10 cellular contexts compared by ENCODE assay signal in the genomic region with DNA sequence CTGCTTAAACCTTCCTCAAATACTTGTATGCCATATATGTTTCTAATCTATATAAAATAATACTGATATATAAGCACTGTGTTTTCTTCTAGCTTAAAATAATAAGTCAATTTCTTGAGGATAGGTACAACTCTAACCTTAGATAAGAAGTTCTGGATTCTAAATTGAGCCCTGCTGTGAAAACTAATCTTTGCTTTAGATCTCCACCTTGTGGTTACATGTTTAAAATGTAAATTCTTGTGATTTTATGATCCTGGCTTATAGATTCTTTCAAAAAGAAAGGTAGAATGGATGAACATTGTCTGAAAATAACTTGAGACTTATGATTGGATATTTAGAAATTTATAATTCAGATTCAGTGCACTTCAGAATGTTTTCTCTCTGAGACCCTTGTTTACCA. TPM values are rescaled to one million over a fixed set of nuclear protein-coding genes. Genes with fewer than 3 reads are reported as not detected.
DNase-seq lines count a peak whose midpoint lies in the region; ATAC-seq, FAIRE-seq and TF ChIP-seq lines count a peak whose summit lies in the region.
"Had no signal": no experiment of that assay in that cellular context is flagged by ENCODE, and none has a peak within 500 bp of the region (broad histone marks: within the 10 kb centered on the region; RNA-seq: fewer than 3 reads in every experiment).

No MANE protein-coding gene starts in this region.

- no peak for TF ChIP-seq POLR2A in HepG2 (IDR thresholded peaks at IDR 0.05; ENCODE audit: insufficient read depth in 1 of 2, low read depth in 2 of 2, low read length in 2 of 2)

- peak; percentile 34 for FAIRE-seq in HepG2 (lab: Jason Lieb, UNC)
- FAIRE-seq: colon had no signal

- no peak overlapping the region for H3K27ac Mint-ChIP-seq in Calu3 (ENCODE audit: unreplicated experiment)
- H3K27ac Mint-ChIP-seq in activated naive CD8-positive, alpha-beta T cell treated with anti-CD3 and anti-CD28 coated beads for 36 hours, result no peak overlapping the region

- no peak overlapping the region for H3K4me3 Mint-ChIP-seq in Calu3 (ENCODE audit: low read depth, unreplicated experiment)
- no peak overlapping the region for H3K4me3 Mint-ChIP-seq in activated naive CD8-positive, alpha-beta T cell treated with anti-CD3 and anti-CD28 coated beads for 36 hours

- H3K4me1 ChIP-seq in HepG2 (ENCODE audit: insufficient read depth, low read length), result peaks cover 16% of the 10 kb centered on the region

- H4K20me1 ChIP-seq in SU-DHL-6 (ENCODE audit: low read depth, low read length) (no peaks in the 10 kb centered on the region), HepG2 (ENCODE audit: insufficient read depth, low read length) (no peaks in the 10 kb centered on the region)

- TF ChIP-seq EP300 in HepG2 (IDR thresholded peaks at IDR 0.05; ENCODE audit: low read depth in 2 of 2, low read length in 2 of 2) (no peak), HepG2 (CRISPR knock-in tag; IDR thresholded peaks at IDR 0.05; ENCODE audit: borderline replicate concordance) (no peak)

- H3K4me2 ChIP-seq in SU-DHL-6 (ENCODE audit: low read depth, low read length, poor library complexity, severe bottlenecking) (no peak overlapping the region), HepG2 (ENCODE audit: low read depth, low read length) (no peak overlapping the region)

- no peaks in the 10 kb centered on the region for H3K9me3 Mint-ChIP-seq in Calu3 (ENCODE audit: low read depth, unreplicated experiment)
- peaks cover 5% of the 10 kb centered on the region for H3K9me3 Mint-ChIP-seq in activated naive CD8-positive, alpha-beta T cell treated with anti-CD3 and anti-CD28 coated beads for 36 hours

- H3K27me3 ChIP-seq in SU-DHL-6 (ENCODE audit: low read length), result no peaks in the 10 kb centered on the region
- no peaks in the 10 kb centered on the region for H3K27me3 ChIP-seq in HepG2 (ENCODE audit: control insufficient read depth in 1 of 2, insufficient read depth in 2 of 2, low read length in 2 of 2)

- H3K9me3 ChIP-seq in SU-DHL-6 (ENCODE audit: insufficient read depth, low read length) (no peaks in the 10 kb centered on the region), HepG2 (ENCODE audit: low read length) (no peaks in the 10 kb centered on the region)

- POLR2A ChIA-PET in HepG2 (lab: Yijun Ruan, JAX), result no interaction called here

- CTCF ChIA-PET in Calu3 (lab: Charles Lee), result no interaction called here
- CTCF ChIA-PET in HepG2 (lab: Yijun Ruan, JAX; ENCODE audit: low intra/inter-chr PET ratio, low total read pairs), result no interaction called here

- BruUV-seq in Calu3 (replicated peaks; lab: Mats Ljungman, UMichigan) (no TSS peak), HepG2 (replicated peaks; lab: Mats Ljungman, UMichigan) (no TSS peak)

- H3K36me3 ChIP-seq in SU-DHL-6 (ENCODE audit: low read length) (no peaks in the 10 kb centered on the region), HepG2 (replicated peaks in 1 of 2; ENCODE audit: control insufficient read depth in 1 of 2, insufficient read depth in 2 of 2, low read length in 2 of 2) (no peaks in the 10 kb centered on the region)

- TF ChIP-seq RAD21 in HepG2 (CRISPR knock-in tag; IDR thresholded peaks at IDR 0.05), result no peak

- H3K79me2 ChIP-seq in SU-DHL-6 (ENCODE audit: insufficient read depth, low read length), result no peaks in the 10 kb centered on the region
- no peaks in the 10 kb centered on the region for H3K79me2 ChIP-seq in HepG2 (ENCODE audit: insufficient read depth, low read length)

- peak; percentile 24 for TF ChIP-seq CTCF in Calu3 (IDR thresholded peaks at IDR 0.05; ENCODE audit: unreplicated experiment)
- peak; percentile 21 for TF ChIP-seq CTCF in SU-DHL-6 (IDR thresholded peaks at IDR 0.05; ENCODE audit: insufficient read depth, low read length, poor library complexity, severe bottlenecking)
- 0 out of 2 replicates have a peak, but pooled peaks have one; percentile 21 for TF ChIP-seq CTCF in HepG2 (CRISPR knock-in tag; IDR thresholded peaks at IDR 0.05)

- H3K36me3 Mint-ChIP-seq in Calu3 (ENCODE audit: insufficient read depth, unreplicated experiment), result no peaks in the 10 kb centered on the region
- peaks cover 10% of the 10 kb centered on the region for H3K36me3 Mint-ChIP-seq in activated naive CD8-positive, alpha-beta T cell treated with anti-CD3 and anti-CD28 coated beads for 36 hours

- intact Hi-C loops in Calu3 (cut with micrococcal nuclease; ENCODE audit: unreplicated experiment), result loop anchor here (5.0 kb wide), 2 partner anchors 453 to 888 kb away; no protein-coding TSS in a partner anchor
- intact Hi-C loops in HepG2 (cut with micrococcal nuclease; ENCODE audit: unreplicated experiment), result no loop called here

- no peak for DNase-seq in Calu3
- peak; percentile 23 for DNase-seq in KBM-7
- no peak for DNase-seq in HepG2 (ENCODE audit: low spot score)
- no peak for DNase-seq in activated naive CD8-positive, alpha-beta T cell treated with anti-CD3 and anti-CD28 coated beads for 36 hours
- DNase-seq in anterior cingulate cortex (lab: John Stamatoyannopoulos, UW), result no peak
- DNase-seq: MV-4-11 had no signal

- H3K9me2 ChIP-seq in SU-DHL-6 (replicated peaks; ENCODE audit: insufficient read depth, low read length), result no peaks in the 10 kb centered on the region

- H3K4me3 ChIP-seq in SU-DHL-6 (ENCODE audit: insufficient read depth, low read length, poor library complexity, severe bottlenecking) (no peak overlapping the region), HepG2 (replicated peaks in 1 of 3; ENCODE audit: insufficient read depth in 1 of 3, low read depth in 2 of 3, low read length in 3 of 3) (no peak overlapping the region)

- H3K9ac ChIP-seq in SU-DHL-6 (ENCODE audit: low read length), result no peak overlapping the region
- H3K9ac ChIP-seq in HepG2 (ENCODE audit: insufficient read depth, low read depth, low read length), result no peak overlapping the region

- no peak for ATAC-seq in HepG2
- ATAC-seq in HG03045 (IDR thresholded peaks at IDR 0.05; ENCODE audit: unreplicated experiment), result no peak
- no peak for ATAC-seq in HG02981 (IDR thresholded peaks at IDR 0.05; ENCODE audit: unreplicated experiment)

- H3K27ac ChIP-seq in SU-DHL-6 (ENCODE audit: low read depth, low read length) (no peak overlapping the region), HepG2 (ENCODE audit: extremely low read length, insufficient read depth, low read length) (no peak overlapping the region)

- no peak overlapping the region for H2AFZ ChIP-seq in SU-DHL-6 (ENCODE audit: low read depth, low read length, severe bottlenecking)
- H2AFZ ChIP-seq in HepG2 (ENCODE audit: low read length), result no peak overlapping the region

- H3F3A ChIP-seq in SU-DHL-6 (ENCODE audit: insufficient read depth), result peaks cover 5% of the 10 kb centered on the region

- peaks cover 9% of the 10 kb centered on the region for H3K4me1 Mint-ChIP-seq in Calu3 (ENCODE audit: low read depth, unreplicated experiment)
- peaks cover 14% of the 10 kb centered on the region for H3K4me1 Mint-ChIP-seq in activated naive CD8-positive, alpha-beta T cell treated with anti-CD3 and anti-CD28 coated beads for 36 hours

- in situ Hi-C loops in KBM-7 (cut with MboI; ENCODE audit: low pct_unique_long_range_greater_than_20kb, low sequenced_read_pairs) (no loop called here), HepG2 (cut with HindIII; ENCODE audit: extremely low pct_ligation_motif_present, low pct_unique_long_range_greater_than_20kb) (loop anchor here (25.0 kb wide), 1 partner anchor 883 kb away; no protein-coding TSS in a partner anchor)

- H3K27me3 Mint-ChIP-seq in Calu3 (ENCODE audit: unreplicated experiment), result peaks cover 1% of the 10 kb centered on the region
- H3K27me3 Mint-ChIP-seq in activated naive CD8-positive, alpha-beta T cell treated with anti-CD3 and anti-CD28 coated beads for 36 hours, result no peaks in the 10 kb centered on the region

TF ChIP-seq in HepG2, 621 proteins besides CTCF, POLR2A, EP300 and RAD21:
- TF ChIP-seq ETV5 (CRISPR knock-in tag; IDR thresholded peaks at IDR 0.05; ENCODE audit: borderline replicate concordance) (no peak), GPN1 (CRISPR knock-in tag; IDR thresholded peaks at IDR 0.05; ENCODE audit: borderline replicate concordance) (no peak), ZNF543 (CRISPR knock-in tag; IDR thresholded peaks at IDR 0.05) (no peak), STAG1 (CRISPR knock-in tag; IDR thresholded peaks at IDR 0.05) (peak; percentile 46)
TF ChIP-seq in HepG2: peak in this region for 1.

RNA-seq across cellular contexts. Expression of a gene that starts 38.9 kb away (rescaled TPM):
- total RNA-seq in Calu3 (2022) (0.02 and 0.05 TPM in 2 replicates), HepG2 (2016; rRNA removed; fragmentation: Illumina TruSeq; extraction: Trizol) (not detected in 2 replicates)
- not detected in 2 replicates for total RNA-seq in HepG2 (2016; cell fraction: cytosol; rRNA removed; fragmentation: Illumina TruSeq; extraction: Trizol; ENCODE audit: low read depth)
- total RNA-seq in HepG2 (2016; cell fraction: insoluble cytoplasmic fraction; rRNA removed; fragmentation: Illumina TruSeq; extraction: Trizol), result not detected in 2 replicates
- total RNA-seq in HepG2 (2016; cell fraction: membrane; rRNA removed; fragmentation: Illumina TruSeq; extraction: Trizol), result not detected in 2 replicates
- total RNA-seq in HepG2 (2016; cell fraction: nucleus; rRNA removed; fragmentation: Illumina TruSeq; extraction: Trizol), result 0.03 TPM in 1 of 2 replicates, not detected in the other
- polyA plus RNA-seq in HepG2 (2011; rRNA removed), result 0.03 and 0.10 TPM in 2 replicates
- polyA plus RNA-seq in HepG2 (2011; cell fraction: cytosol; rRNA removed), result under 0.01 TPM in 1 of 2 replicates, not detected in the other
- 0.02 and 0.24 TPM in 2 replicates for polyA plus RNA-seq in HepG2 (2011; cell fraction: nucleus; rRNA removed)
- not detected in 2 replicates for polyA plus RNA-seq in HepG2 (2012)
- not detected in 2 replicates for polyA plus RNA-seq in HepG2 (2016; cell fraction: cytosol; fragmentation: Illumina TruSeq; extraction: Trizol; ENCODE audit: low read depth)
- polyA plus RNA-seq in HepG2 (2016; cell fraction: insoluble cytoplasmic fraction; fragmentation: Illumina TruSeq; extraction: Trizol; ENCODE audit: low read depth), result not detected in 2 replicates
- polyA plus RNA-seq in HepG2 (2016; cell fraction: membrane; fragmentation: Illumina TruSeq; extraction: Trizol; ENCODE audit: low read depth), result not detected in 2 replicates
- not detected in 2 replicates for polyA plus RNA-seq in HepG2 (2016; cell fraction: nucleus; fragmentation: Illumina TruSeq; extraction: Trizol; ENCODE audit: insufficient read depth, low read depth)
- 0.02 and 3.1 TPM in 2 replicates for polyA minus RNA-seq in HepG2 (2011; rRNA and poly(A)+ RNA removed; ENCODE audit: low replicate concordance)
- not detected in 2 replicates for polyA minus RNA-seq in HepG2 (2011; cell fraction: cytosol; rRNA and poly(A)+ RNA removed)
- 0.12 and 0.13 TPM in 2 replicates for polyA minus RNA-seq in HepG2 (2011; cell fraction: nucleus; rRNA and poly(A)+ RNA removed)
- under 1 TPM; 0.02 to 0.04 TPM for total RNA-seq in activated naive CD8-positive, alpha-beta T cell treated with anti-CD3 and anti-CD28 coated beads for 36 hours
